15 cellular contexts compared by ENCODE assay signal in the genomic region with DNA sequence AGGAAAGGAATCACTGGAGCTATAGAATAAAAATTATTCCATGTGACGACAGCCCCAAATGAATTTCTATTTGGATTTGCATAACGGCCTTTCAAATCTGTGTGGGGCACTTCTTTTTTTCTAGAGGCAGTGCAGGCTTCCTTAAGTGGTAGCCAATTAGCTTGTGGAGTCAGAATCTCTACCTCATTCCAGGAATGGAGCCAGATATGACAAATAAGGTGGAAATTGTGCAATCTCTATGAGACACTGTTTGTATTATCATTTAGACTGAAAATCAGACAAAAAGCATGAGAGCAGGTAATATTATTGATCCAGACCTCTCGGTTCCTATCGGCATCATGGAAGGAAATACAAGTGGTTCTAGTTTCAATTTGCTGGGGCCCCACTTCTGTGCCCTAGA.
DNase-seq lines count a peak whose midpoint lies in the region; TF ChIP-seq lines count a peak whose summit lies in the region.
"Had no signal": no experiment of that assay in that cellular context is flagged by ENCODE, and none has a peak within 500 bp of the region (broad histone marks: within the 10 kb centered on the region; RNA-seq: fewer than 3 reads in every experiment).

No MANE protein-coding gene starts in this region.

- CTCF ChIA-PET in RWPE1 (lab: Yijun Ruan, JAX): interaction anchor here (0.7 to 1.2 kb wide), 2 partner anchors 10 to 204 kb away, joined by 4 to 7 read pairs; no protein-coding TSS in a partner anchor

- POLR2A ChIA-PET in RWPE1 (lab: Yijun Ruan, JAX; ENCODE audit: low non-redundant PET): no interaction called here

- H3K27ac ChIP-seq in RWPE1: no peak overlapping the region
- H3K27ac ChIP-seq: colonic mucosa, vagina had no signal

- DNase-seq in NOMO-1 treated with dmso at 0.1 percent for 144 hours (lab: John Stamatoyannopoulos, UW; ENCODE audit: unreplicated experiment) (peak; percentile 0), NOMO-1 treated with DMSO at 0.1 percent for 48 hours (lab: John Stamatoyannopoulos, UW; ENCODE audit: unreplicated experiment) (no peak), RWPE1 (ENCODE audit: low spot score) (peak; percentile 87), fibroblast of peridontal ligament (ENCODE audit: extremely low read depth) (peak; percentile 46), stromal cell of bone marrow (ENCODE audit: low read depth) (peak; percentile 55), NCI-H1930 (lab: John Stamatoyannopoulos, UW) (no peak), T-helper 9 cell (no peak)
- no peak for DNase-seq in activated CD4-positive, alpha-beta T cell treated with anti-CD3 and anti-CD28 coated beads for 1 hour
- DNase-seq: colonic mucosa; DMS153; naive B cell; NCI-H524 treated with DMSO at 0.1 percent for 48 hours; Right ventricle myocardium superior; stimulated activated naive CD4-positive, alpha-beta T cell treated with Interleukin-2 at 50 U/mL for 16 hours had no signal

- TF ChIP-seq CTCF in RWPE1 (conservative IDR thresholded peaks at IDR 0.05; ENCODE audit: low read depth): no peak

Comparison
In these comparisons a context has a peak if more than half of its experiments do, and no peak if none do; other contexts are left out.
1. DNase-seq: peak in NOMO-1 treated with dmso at 0.1 percent for 144 hours (single experiment), RWPE1 (single experiment), fibroblast of peridontal ligament (single experiment) and stromal cell of bone marrow (single experiment); none in NOMO-1 treated with DMSO at 0.1 percent for 48 hours (single experiment), NCI-H1930 (0 of 2), activated CD4-positive, alpha-beta T cell treated with anti-CD3 and anti-CD28 coated beads for 1 hour (single experiment) and T-helper 9 cell (single experiment).